Comparison of ENCODE assay signal across 22 cellular contexts in the genomic region with DNA sequence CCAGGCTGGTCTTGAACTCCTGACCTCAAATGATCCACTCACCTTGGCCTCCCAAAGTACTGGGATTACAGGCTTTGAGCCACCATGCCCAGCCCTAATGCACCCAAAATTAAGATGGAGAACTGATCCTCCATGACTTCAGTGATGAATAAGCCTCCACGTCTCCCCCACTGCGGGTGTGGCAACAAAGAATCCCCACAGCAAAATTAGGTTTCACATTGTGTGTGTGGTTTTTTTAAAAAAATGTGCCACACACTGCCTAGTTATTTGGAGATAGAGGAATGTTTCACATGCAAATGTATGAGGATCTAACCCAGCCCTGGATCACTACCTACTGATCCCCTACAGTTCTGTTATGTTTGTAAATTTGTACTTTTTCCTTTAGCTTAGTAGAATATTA. TPM values are rescaled to one million over a fixed set of nuclear protein-coding genes. Genes with fewer than 3 reads are reported as not detected.
DNase-seq lines count a peak whose midpoint lies in the region; ATAC-seq, FAIRE-seq and TF ChIP-seq lines count a peak whose summit lies in the region.
"Had no signal": no experiment of that assay in that cellular context is flagged by ENCODE, and none has a peak within 500 bp of the region (broad histone marks: within the 10 kb centered on the region; RNA-seq: fewer than 3 reads in every experiment).

No MANE protein-coding gene starts in this region.

- no peak for FAIRE-seq in HepG2 (lab: Jason Lieb, UNC)
- FAIRE-seq: A204.1, keratinocyte had no signal

- H3K79me2 ChIP-seq in HepG2 (ENCODE audit: insufficient read depth, low read length), result no peaks in the 10 kb centered on the region

- intact Hi-C loops in Right ventricle myocardium superior (cut with DNase I), result loop anchor here (2.0 to 5.0 kb wide), 2 partner anchors 70 to 151 kb away; no protein-coding TSS in a partner anchor
- intact Hi-C loops in left cardiac atrium (cut with DNase I), result no loop called here
- intact Hi-C loops in lower leg skin (cut with DNase I; ENCODE audit: low total_unique reads), result loop anchor here (5.0 to 10.0 kb wide), 2 partner anchors 377 to 405 kb away; no protein-coding TSS in a partner anchor
- intact Hi-C loops in HepG2 (cut with micrococcal nuclease; ENCODE audit: unreplicated experiment), result no loop called here

- TF ChIP-seq POLR2A in lower leg skin (IDR thresholded peaks at IDR 0.05), result no peak
- TF ChIP-seq POLR2A in HepG2 (IDR thresholded peaks at IDR 0.05; ENCODE audit: insufficient read depth in 1 of 2, low read depth in 2 of 2, low read length in 2 of 2), result no peak

- POLR2A ChIA-PET in RWPE1 (lab: Yijun Ruan, JAX; ENCODE audit: low non-redundant PET) (no interaction called here), HepG2 (lab: Yijun Ruan, JAX) (no interaction called here)

- DNase-seq in Right ventricle myocardium superior (peak; percentile 24), left cardiac atrium (no peak), RWPE1 (ENCODE audit: low spot score) (no peak), foreskin keratinocyte (peak in 1 of 2 donors; percentile 55), lower leg skin (ENCODE audit: low spot score in 2 of 2) (no peak), HepG2 (ENCODE audit: low spot score) (no peak), cortex of kidney (lab: John Stamatoyannopoulos, UW) (no peak)
- DNase-seq: activated CD4-positive, alpha-beta memory T cell treated with anti-CD3 and anti-CD28 coated beads for 36 hours; activated naive CD4-positive, alpha-beta T cell treated with anti-CD3 and anti-CD28 coated beads, Interleukin-2, amount 50 U/mL, for 16 hours; activated T-cell treated with anti-CD3 and anti-CD28 coated beads, Interleukin-2, amount 50 U/mL, for 24 hours; DMS 273 treated with DMSO at 0.1 percent for 48 hours; KBM-7; NCI-H1092 treated with DMSO at 0.1 percent for 48 hours; NCI-H69; PC-9; stimulated activated CD4-positive, alpha-beta T cell treated with anti-CD3 and anti-CD28 coated beads, Interleukin-2, amount 100 ng/mL, for 24 hours had no signal

- TF ChIP-seq CTCF in RWPE1 (conservative IDR thresholded peaks at IDR 0.05; ENCODE audit: low read depth), result no peak
- TF ChIP-seq CTCF in foreskin keratinocyte (conservative IDR thresholded peaks at IDR 0.05), result no peak
- TF ChIP-seq CTCF in lower leg skin (IDR thresholded peaks at IDR 0.05), result no peak
- no peak for TF ChIP-seq CTCF in HepG2 (CRISPR knock-in tag; IDR thresholded peaks at IDR 0.05)

- WGBS in lower leg skin, 2 donors, result 44 to 61% methylated on average over 2 of the region's 2 CpGs
- 100% methylated on average over 2 of the region's 2 CpGs for WGBS in HepG2 (ENCODE audit: low lambda C conversion rate)

- H3K27me3 ChIP-seq in foreskin keratinocyte (no peaks in the 10 kb centered on the region), HepG2 (ENCODE audit: control insufficient read depth in 1 of 2, insufficient read depth in 2 of 2, low read length in 2 of 2) (no peaks in the 10 kb centered on the region)

- H3K9me3 ChIP-seq in HepG2 (ENCODE audit: low read length), result no peaks in the 10 kb centered on the region

- in situ Hi-C loops in HepG2 (cut with HindIII; ENCODE audit: extremely low pct_ligation_motif_present, low pct_unique_long_range_greater_than_20kb), result loop anchor here (5.0 kb wide), 1 partner anchor 150 kb away; no protein-coding TSS in a partner anchor

- TF ChIP-seq RAD21 in HepG2 (CRISPR knock-in tag; IDR thresholded peaks at IDR 0.05), result no peak

- BruUV-seq in HepG2 (replicated peaks; lab: Mats Ljungman, UMichigan), result no TSS peak

- H3K4me3 ChIP-seq in lower leg skin (ENCODE audit: low read depth, poor library complexity, severe bottlenecking) (no peak overlapping the region), HepG2 (replicated peaks in 1 of 3; ENCODE audit: insufficient read depth in 1 of 3, low read depth in 2 of 3, low read length in 3 of 3) (no peak overlapping the region)
- H3K4me3 ChIP-seq: PC-9 had no signal

- ATAC-seq in Right ventricle myocardium superior (ENCODE audit: poor library complexity) (no peak), left cardiac atrium (no peak), foreskin keratinocyte (no peak), HepG2 (no peak), GM18873 (IDR thresholded peaks at IDR 0.05; ENCODE audit: low FRiP score, unreplicated experiment) (no peak)
- ATAC-seq: WTC11 had no signal

- H3K4me2 ChIP-seq in HepG2 (ENCODE audit: low read depth, low read length), result no peak overlapping the region
- H3K4me2 ChIP-seq: PC-9 had no signal

- H3K36me3 ChIP-seq in HepG2 (replicated peaks in 1 of 2; ENCODE audit: control insufficient read depth in 1 of 2, insufficient read depth in 2 of 2, low read length in 2 of 2), result peaks cover 6 to 7% of the 10 kb centered on the region in 2 experiments; a peak in 3 of 5 replicates

- CTCF ChIA-PET in RWPE1 (lab: Yijun Ruan, JAX) (interaction anchor here (2.9 kb wide), 1 partner anchor 151 kb away, joined by 10 read pairs; no protein-coding TSS in a partner anchor), HepG2 (lab: Yijun Ruan, JAX; ENCODE audit: low intra/inter-chr PET ratio, low total read pairs) (interaction anchor here (1.7 to 7.5 kb wide), 2 partner anchors 36 to 151 kb away, joined by 5 to 96 read pairs; no protein-coding TSS in a partner anchor)

- H4K20me1 ChIP-seq in HepG2 (ENCODE audit: insufficient read depth, low read length), result no peaks in the 10 kb centered on the region; the same call in 1 of the 2 replicates

- H3K27ac ChIP-seq in RWPE1 (peak overlapping the region; percentile 91), foreskin keratinocyte (peak overlapping the region; percentile 23), HepG2 (ENCODE audit: extremely low read length, insufficient read depth, low read length) (no peak overlapping the region)
- H3K27ac ChIP-seq: PC-9 had no signal

- TF ChIP-seq EP300 in HepG2 (IDR thresholded peaks at IDR 0.05; ENCODE audit: low read depth in 2 of 2, low read length in 2 of 2) (no peak), HepG2 (CRISPR knock-in tag; IDR thresholded peaks at IDR 0.05; ENCODE audit: borderline replicate concordance) (no peak)

- H2AFZ ChIP-seq in HepG2 (ENCODE audit: low read length), result no peak overlapping the region
- H2AFZ ChIP-seq: PC-9 had no signal

- H3K9ac ChIP-seq in HepG2 (ENCODE audit: insufficient read depth, low read depth, low read length), result no peak overlapping the region

- H3K4me1 ChIP-seq in foreskin keratinocyte, result peaks cover 5% of the 10 kb centered on the region
- H3K4me1 ChIP-seq in HepG2 (ENCODE audit: insufficient read depth, low read length), result peaks cover 7% of the 10 kb centered on the region; the same call in 1 of the 2 replicates

RNA-seq across cellular contexts. Expression of gene HDAC11, which starts 17.3 kb away (rescaled TPM):
- total RNA-seq in Right ventricle myocardium superior, result 40.7 TPM
- total RNA-seq in left cardiac atrium, result 10 to 100 TPM; 27.6 to 36.0 TPM
- 13.3 and 13.5 TPM in 2 replicates for total RNA-seq in foreskin keratinocyte
- polyA plus RNA-seq in foreskin keratinocyte, result 13.8 and 14.9 TPM in 2 replicates
- total RNA-seq in lower leg skin, result 10 to 100 TPM; 20.6 to 28.3 (median 22.8) TPM
- 10.5 and 13.7 TPM in 2 replicates for total RNA-seq in HepG2 (2016; rRNA removed; fragmentation: Illumina TruSeq; extraction: Trizol)
- 4.0 and 4.5 TPM in 2 replicates for total RNA-seq in HepG2 (2016; cell fraction: cytosol; rRNA removed; fragmentation: Illumina TruSeq; extraction: Trizol; ENCODE audit: low read depth)
- 8.3 and 12.0 TPM in 2 replicates for total RNA-seq in HepG2 (2016; cell fraction: insoluble cytoplasmic fraction; rRNA removed; fragmentation: Illumina TruSeq; extraction: Trizol)
- total RNA-seq in HepG2 (2016; cell fraction: membrane; rRNA removed; fragmentation: Illumina TruSeq; extraction: Trizol), result 8.1 and 8.4 TPM in 2 replicates
- 5.7 and 8.2 TPM in 2 replicates for total RNA-seq in HepG2 (2016; cell fraction: nucleus; rRNA removed; fragmentation: Illumina TruSeq; extraction: Trizol)
- polyA plus RNA-seq in HepG2 (2011; rRNA removed), result 33.1 and 49.7 TPM in 2 replicates
- polyA plus RNA-seq in HepG2 (2011; cell fraction: cytosol; rRNA removed), result 45.0 and 52.1 TPM in 2 replicates
- 54.1 and 56.2 TPM in 2 replicates for polyA plus RNA-seq in HepG2 (2011; cell fraction: nucleus; rRNA removed)
- 51.6 and 55.6 TPM in 2 replicates for polyA plus RNA-seq in HepG2 (2012)
- polyA plus RNA-seq in HepG2 (2016; cell fraction: cytosol; fragmentation: Illumina TruSeq; extraction: Trizol; ENCODE audit: low read depth), result 4.4 and 6.3 TPM in 2 replicates
- polyA plus RNA-seq in HepG2 (2016; cell fraction: insoluble cytoplasmic fraction; fragmentation: Illumina TruSeq; extraction: Trizol; ENCODE audit: low read depth), result 9.3 and 10.5 TPM in 2 replicates
- 7.6 and 9.8 TPM in 2 replicates for polyA plus RNA-seq in HepG2 (2016; cell fraction: membrane; fragmentation: Illumina TruSeq; extraction: Trizol; ENCODE audit: low read depth)
- polyA plus RNA-seq in HepG2 (2016; cell fraction: nucleus; fragmentation: Illumina TruSeq; extraction: Trizol; ENCODE audit: insufficient read depth, low read depth), result 10.6 and 11.8 TPM in 2 replicates
- polyA minus RNA-seq in HepG2 (2011; rRNA and poly(A)+ RNA removed; ENCODE audit: low replicate concordance), result 4.8 and 66.6 TPM in 2 replicates
- polyA minus RNA-seq in HepG2 (2011; cell fraction: cytosol; rRNA and poly(A)+ RNA removed), result 29.4 and 31.1 TPM in 2 replicates
- 21.3 and 22.1 TPM in 2 replicates for polyA minus RNA-seq in HepG2 (2011; cell fraction: nucleus; rRNA and poly(A)+ RNA removed)

RNA-seq across cellular contexts. Expression of gene FBLN2, which starts 51.5 kb away (rescaled TPM):
- total RNA-seq in Right ventricle myocardium superior (69.7 TPM), left cardiac atrium (100 to 1,000 TPM; 178 to 256 TPM), foreskin keratinocyte (4.0 and 5.5 TPM in 2 replicates), lower leg skin (100 to 1,000 TPM in 1 of 4 donors, 10 to 100 TPM in 3; 40.1 to 153 (median 64.0) TPM), HepG2 (2016; rRNA removed; fragmentation: Illumina TruSeq; extraction: Trizol) (not detected in 2 replicates)
- polyA plus RNA-seq in foreskin keratinocyte (2.8 and 4.1 TPM in 2 replicates), HepG2 (2011; rRNA removed) (0.04 TPM in 1 of 2 replicates, not detected in the other)
- not detected in 2 replicates for total RNA-seq in HepG2 (2016; cell fraction: cytosol; rRNA removed; fragmentation: Illumina TruSeq; extraction: Trizol; ENCODE audit: low read depth)
- not detected in 2 replicates for total RNA-seq in HepG2 (2016; cell fraction: insoluble cytoplasmic fraction; rRNA removed; fragmentation: Illumina TruSeq; extraction: Trizol)
- total RNA-seq in HepG2 (2016; cell fraction: membrane; rRNA removed; fragmentation: Illumina TruSeq; extraction: Trizol), result not detected in 2 replicates
- total RNA-seq in HepG2 (2016; cell fraction: nucleus; rRNA removed; fragmentation: Illumina TruSeq; extraction: Trizol), result not detected in 2 replicates
- 0.04 TPM in 2 replicates for polyA plus RNA-seq in HepG2 (2011; cell fraction: cytosol; rRNA removed)
- polyA plus RNA-seq in HepG2 (2011; cell fraction: nucleus; rRNA removed), result 0.02 and 0.05 TPM in 2 replicates
- polyA plus RNA-seq in HepG2 (2012), result 0.05 and 0.08 TPM in 2 replicates
- not detected in 2 replicates for polyA plus RNA-seq in HepG2 (2016; cell fraction: cytosol; fragmentation: Illumina TruSeq; extraction: Trizol; ENCODE audit: low read depth)
- not detected in 2 replicates for polyA plus RNA-seq in HepG2 (2016; cell fraction: insoluble cytoplasmic fraction; fragmentation: Illumina TruSeq; extraction: Trizol; ENCODE audit: low read depth)
- polyA plus RNA-seq in HepG2 (2016; cell fraction: membrane; fragmentation: Illumina TruSeq; extraction: Trizol; ENCODE audit: low read depth), result not detected in 2 replicates
- polyA plus RNA-seq in HepG2 (2016; cell fraction: nucleus; fragmentation: Illumina TruSeq; extraction: Trizol; ENCODE audit: insufficient read depth, low read depth), result not detected in 2 replicates
- polyA minus RNA-seq in HepG2 (2011; rRNA and poly(A)+ RNA removed; ENCODE audit: low replicate concordance), result 0.06 and 0.12 TPM in 2 replicates
- polyA minus RNA-seq in HepG2 (2011; cell fraction: cytosol; rRNA and poly(A)+ RNA removed), result not detected in 2 replicates
- polyA minus RNA-seq in HepG2 (2011; cell fraction: nucleus; rRNA and poly(A)+ RNA removed), result 0.37 TPM in 1 of 2 replicates, not detected in the other
- total RNA-seq: activated CD4-positive, alpha-beta memory T cell treated with anti-CD3 and anti-CD28 coated beads for 36 hours; T-helper 2 cell treated with Interferon-gamma antibody and Interleukin-4, amounts not matched to agents 100 ng/mL and 5 ng/mL, for 36 hours had no signal
- polyA plus RNA-seq: CD14-positive monocyte had no signal

Comparison
In these comparisons a context has a peak if more than half of its experiments do, and no peak if none do; other contexts are left out.
1. intact Hi-C loops: an anchor here in Right ventricle myocardium superior (2.0 to 5.0 kb wide) and lower leg skin (5.0 to 10.0 kb wide); none called in left cardiac atrium and HepG2.